1 cellular context compared by ENCODE assay signal in the genomic region with DNA sequence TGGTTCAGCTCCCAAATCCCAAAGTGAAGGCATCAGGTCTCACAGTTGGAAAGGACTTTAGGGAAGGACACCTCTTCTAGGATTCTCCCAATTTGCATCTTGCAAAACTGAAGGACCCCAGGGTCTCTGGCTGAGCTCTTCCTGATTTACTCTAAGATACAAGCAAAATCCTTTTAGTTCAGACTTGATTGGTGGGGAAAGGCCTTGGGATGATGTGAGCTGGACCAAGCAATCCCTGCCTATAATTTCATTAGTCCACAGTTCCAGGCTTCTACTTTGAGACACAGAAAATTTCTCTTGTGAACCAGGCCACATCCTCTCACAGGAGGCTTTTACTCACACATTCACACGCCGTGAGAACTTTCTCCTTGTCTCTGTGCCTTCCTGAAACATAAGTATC.
TF ChIP-seq lines count a peak whose summit lies in the region.

No MANE protein-coding gene starts in this region.

TF ChIP-seq in endothelial cell of umbilical vein, 7 proteins besides CTCF, POLR2A, EP300 and RAD21:
- TF ChIP-seq FOS (IDR thresholded peaks at IDR 0.05; ENCODE audit: borderline replicate concordance, insufficient read depth, low read length) = no peak
- no peak for TF ChIP-seq GATA2 (IDR thresholded peaks at IDR 0.05; ENCODE audit: insufficient read depth, insufficient read length, low read depth, low read length)
- TF ChIP-seq EZH2 (IDR thresholded peaks at IDR 0.05; ENCODE audit: borderline replicate concordance, low read depth, low read length, severe bottlenecking) = no peak
- no peak for TF ChIP-seq MYC (IDR thresholded peaks at IDR 0.05; ENCODE audit: low read depth, low read length)
- no peak for TF ChIP-seq POLR2AphosphoS5 (IDR thresholded peaks at IDR 0.05; ENCODE audit: insufficient read depth, low read depth, low read length)
- TF ChIP-seq JUN (IDR thresholded peaks at IDR 0.05; ENCODE audit: borderline replicate concordance, insufficient read depth, insufficient read length, low read depth) = no peak
- TF ChIP-seq, protein P1, sequence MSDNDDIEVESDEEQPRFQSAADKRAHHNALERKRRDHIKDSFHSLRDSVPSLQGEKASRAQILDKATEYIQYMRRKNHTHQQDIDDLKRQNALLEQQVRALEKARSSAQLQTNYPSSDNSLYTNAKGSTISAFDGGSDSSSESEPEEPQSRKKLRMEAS (IDR thresholded peaks at IDR 0.05; ENCODE audit: insufficient read depth, insufficient read length) = no peak
